ENCODE assay signal across 24 cellular contexts in genomic region chr4:39759569-39759968, GRCh38.
"Had no signal": no experiment of that assay in that cellular context is flagged by ENCODE, and none has a peak within 500 bp of the region (broad histone marks: within the 10 kb centered on the region; RNA-seq: fewer than 3 reads in every experiment).

No MANE protein-coding gene starts in this region.

- H3K36me3 ChIP-seq: colonic mucosa, prostate gland had no signal

- H3K27ac Mint-ChIP-seq: dendritic cell treated with granulocyte-macrophage colony-stimulating factor and Interleukin-4, amounts not matched to agents 40 ng/mL and 50 ng/mL, for 4 days; endodermal cell; nephron progenitor cell; stimulated activated effector memory CD8-positive, alpha-beta T cell treated with anti-CD3 and anti-CD28 coated beads, Interleukin-12 subunit alpha, Interleukin-12 subunit beta, amount 100 ng/mL, for 72 hours had no signal

- H3K4me1 ChIP-seq: colonic mucosa, prostate gland, suprapubic skin, transverse colon, vagina had no signal

- H3K4me2 ChIP-seq: hepatocyte had no signal

- H3K4me3 ChIP-seq: colonic mucosa, gastroesophageal sphincter, heart left ventricle, hepatocyte, left lung, prostate gland, sigmoid colon, suprapubic skin, transverse colon, vagina had no signal

- DNase-seq: colonic mucosa; effector CD8-positive, alpha-beta T cell; endodermal cell; erythroblast; heart left ventricle; kidney; left cardiac atrium; left lung; naive thymus-derived CD8-positive, alpha-beta T cell; nephron progenitor cell; nucleus accumbens; right cardiac atrium; sigmoid colon; stimulated activated CD4-positive, alpha-beta T cell treated with anti-CD3 and anti-CD28 coated beads, Interleukin-2, amount 100 ng/mL, for 24 hours; stimulated activated CD4-positive, alpha-beta T cell treated with anti-CD3 and anti-CD28 coated beads, Interleukin-4, amount 100 ng/mL, for 24 hours; stimulated activated naive CD4-positive, alpha-beta T cell treated with Interleukin-2 at 50 U/mL for 16 hours; transverse colon had no signal

- H3K4me1 Mint-ChIP-seq: endodermal cell; nephron progenitor cell; stimulated activated effector memory CD8-positive, alpha-beta T cell treated with anti-CD3 and anti-CD28 coated beads, Interleukin-12 subunit alpha, Interleukin-12 subunit beta, amount 100 ng/mL, for 72 hours had no signal

- H3K27ac ChIP-seq: colonic mucosa, gastroesophageal sphincter, heart left ventricle, hepatocyte, left lung, prostate gland, sigmoid colon, suprapubic skin, transverse colon, vagina had no signal

- ATAC-seq: gastroesophageal sphincter; heart left ventricle; left cardiac atrium; left lung; naive thymus-derived CD8-positive, alpha-beta T cell; right cardiac atrium; stimulated activated effector memory CD8-positive, alpha-beta T cell treated with anti-CD3 and anti-CD28 coated beads, Interleukin-12 subunit alpha, Interleukin-12 subunit beta, amount 100 ng/mL, for 72 hours had no signal

- H3K4me3 Mint-ChIP-seq: dendritic cell treated with granulocyte-macrophage colony-stimulating factor and Interleukin-4, amounts not matched to agents 40 ng/mL and 50 ng/mL, for 4 days; endodermal cell; naive thymus-derived CD8-positive, alpha-beta T cell; nephron progenitor cell; stimulated activated effector memory CD8-positive, alpha-beta T cell treated with anti-CD3 and anti-CD28 coated beads, Interleukin-12 subunit alpha, Interleukin-12 subunit beta, amount 100 ng/mL, for 72 hours had no signal

- H2AFZ ChIP-seq: hepatocyte had no signal

- H3K27me3 Mint-ChIP-seq: dendritic cell treated with granulocyte-macrophage colony-stimulating factor and Interleukin-4, amounts not matched to agents 40 ng/mL and 50 ng/mL, for 4 days; naive thymus-derived CD8-positive, alpha-beta T cell had no signal

- H3K9me3 ChIP-seq: colonic mucosa, gastroesophageal sphincter, heart left ventricle, left lung, prostate gland, sigmoid colon, suprapubic skin, transverse colon, vagina had no signal

- FAIRE-seq: kidney had no signal

- H3K27me3 ChIP-seq: colonic mucosa, gastroesophageal sphincter, heart left ventricle, hepatocyte, left lung, sigmoid colon, suprapubic skin, transverse colon, vagina had no signal

- H3K9me3 Mint-ChIP-seq: dendritic cell treated with granulocyte-macrophage colony-stimulating factor and Interleukin-4, amounts not matched to agents 40 ng/mL and 50 ng/mL, for 4 days; endodermal cell; naive thymus-derived CD8-positive, alpha-beta T cell; nephron progenitor cell; stimulated activated effector memory CD8-positive, alpha-beta T cell treated with anti-CD3 and anti-CD28 coated beads, Interleukin-12 subunit alpha, Interleukin-12 subunit beta, amount 100 ng/mL, for 72 hours had no signal
